In the genomic region with DNA sequence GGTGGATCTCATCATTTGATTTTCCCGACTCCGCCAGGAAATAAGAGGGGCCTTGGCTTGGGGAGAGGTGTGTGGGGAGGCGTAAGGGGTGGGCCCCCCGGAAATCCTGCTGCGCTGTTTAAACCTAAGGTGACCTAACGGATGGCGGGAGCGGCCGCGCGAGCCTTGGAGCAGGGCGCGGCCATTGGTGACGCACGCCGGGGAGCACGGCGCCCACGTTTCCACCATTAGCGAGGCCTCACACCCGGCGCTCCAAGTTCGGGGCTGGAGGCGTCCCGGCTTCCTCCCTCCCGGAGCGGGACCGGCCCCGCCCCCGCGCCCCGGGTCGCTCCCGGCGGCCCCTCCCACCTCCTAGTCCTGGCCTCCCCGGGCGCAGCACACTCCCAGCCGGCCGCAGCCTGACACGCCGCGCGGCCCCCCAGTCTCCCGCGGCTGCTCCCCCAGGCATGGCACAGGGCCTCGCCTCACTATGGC, we compare ENCODE assay signal across 8 cellular contexts. TPM values are rescaled to one million over a fixed set of nuclear protein-coding genes. Genes with fewer than 3 reads are reported as not detected.
DNase-seq lines count a peak whose midpoint lies in the region; ATAC-seq, FAIRE-seq and TF ChIP-seq lines count a peak whose summit lies in the region.

A gene (plus strand): TSS at position 354 of the 474 bp plus-strand sequence. CDS start 116 bp downstream, at position 470.

- H3K4me3 ChIP-seq in astrocyte of the cerebellum (ENCODE audit: low read depth, low read length), result peak within 1 kb of the TSS; percentile 57
- H3K4me3 ChIP-seq in hepatocyte, result peak within 1 kb of the TSS; percentile 45
- peak within 1 kb of the TSS; percentile 68 for H3K4me3 ChIP-seq in retinal pigment epithelial cell (ENCODE audit: low read length)

- H3K9me3 Mint-ChIP-seq in T-helper 2 cell treated with Interferon-gamma antibody and Interleukin-4, amounts not matched to agents 5 μg/mL and 100 μg/mL, for 36 hours, result no peaks in the 10 kb centered on the region

- peak; percentile 58; the same call in 1 of the 2 replicates for TF ChIP-seq POLR2A in GM12892 (IDR thresholded peaks at IDR 0.05; ENCODE audit: low read depth, low read length)

- DNase-seq in GM12892 (ENCODE audit: insufficient read length) (peak; percentile 40), NCI-H1092 treated with DMSO at 0.1 percent for 48 hours (lab: John Stamatoyannopoulos, UW) (peak; percentile 80), astrocyte of the cerebellum (ENCODE audit: low read depth) (no peak), hepatocyte (ENCODE audit: low spot score) (peak; percentile 83), retinal pigment epithelial cell (ENCODE audit: low read depth) (no peak), HPDE6-E6E7 (ENCODE audit: extremely low spot score) (no peak)
- DNase-seq in T-helper 2 cell treated with Interferon-gamma antibody and Interleukin-4, amounts not matched to agents 5 μg/mL and 100 μg/mL, for 36 hours (ENCODE audit: low spot score), result peak; percentile 60

- TF ChIP-seq CTCF in astrocyte of the cerebellum (IDR thresholded peaks at IDR 0.05; ENCODE audit: low read depth, low read length, missing control alignments) (no peak), hepatocyte (IDR thresholded peaks at IDR 0.05; ENCODE audit: poor library complexity) (no peak), retinal pigment epithelial cell (conservative IDR thresholded peaks at IDR 0.05; ENCODE audit: low read depth, low read length) (no peak)

- peaks cover 17% of the 10 kb centered on the region for H3K4me1 Mint-ChIP-seq in T-helper 2 cell treated with Interferon-gamma antibody and Interleukin-4, amounts not matched to agents 5 μg/mL and 100 μg/mL, for 36 hours (ENCODE audit: low read depth)

- H3K9me3 ChIP-seq in hepatocyte (ENCODE audit: low read depth), result no peaks in the 10 kb centered on the region

- peaks cover 32% of the 10 kb centered on the region for H3K79me2 ChIP-seq in hepatocyte

- in situ Hi-C loops in astrocyte of the cerebellum (cut with HindIII; ENCODE audit: low sequenced_read_pairs), result no loop called here

- H3K4me3 Mint-ChIP-seq in T-helper 2 cell treated with Interferon-gamma antibody and Interleukin-4, amounts not matched to agents 5 μg/mL and 100 μg/mL, for 36 hours, result peak within 1 kb of the TSS; percentile 82

- peak within 1 kb of the TSS; percentile 77 for H3K27ac Mint-ChIP-seq in T-helper 2 cell treated with Interferon-gamma antibody and Interleukin-4, amounts not matched to agents 5 μg/mL and 100 μg/mL, for 36 hours

- ATAC-seq in HG02610 (IDR thresholded peaks at IDR 0.05; ENCODE audit: unreplicated experiment), result peak; percentile 73

- 59% methylated on average over 15 of the region's 46 CpGs for WGBS in hepatocyte (ENCODE audit: low lambda C conversion rate, missing lambda C conversion rate)

- H3K27me3 ChIP-seq in hepatocyte, result no peaks in the 10 kb centered on the region

- H3K27me3 Mint-ChIP-seq in T-helper 2 cell treated with Interferon-gamma antibody and Interleukin-4, amounts not matched to agents 5 μg/mL and 100 μg/mL, for 36 hours (ENCODE audit: low read depth), result no peaks in the 10 kb centered on the region

- H3K36me3 Mint-ChIP-seq in T-helper 2 cell treated with Interferon-gamma antibody and Interleukin-4, amounts not matched to agents 5 μg/mL and 100 μg/mL, for 36 hours (ENCODE audit: low read depth), result peaks cover 11% of the 10 kb centered on the region

- H3K4me1 ChIP-seq in hepatocyte (ENCODE audit: insufficient read depth), result no peaks in the 10 kb centered on the region

- H3K36me3 ChIP-seq in hepatocyte (replicated peaks; ENCODE audit: insufficient read depth, low read depth), result no peaks in the 10 kb centered on the region

- peak within 1 kb of the TSS; percentile 70 for H3K4me2 ChIP-seq in hepatocyte

- no peaks in the 10 kb centered on the region for H4K20me1 ChIP-seq in hepatocyte (ENCODE audit: insufficient read depth, poor library complexity, severe bottlenecking)

- peak within 1 kb of the TSS; percentile 58 for H2AFZ ChIP-seq in hepatocyte

- H3K9me2 ChIP-seq in hepatocyte (replicated peaks; ENCODE audit: insufficient read depth), result no peaks in the 10 kb centered on the region

- FAIRE-seq in GM12892 (lab: Jason Lieb, UNC), result peak; percentile 50

- H3K27ac ChIP-seq in hepatocyte, result peak within 1 kb of the TSS; percentile 79

RNA-seq across cellular contexts. Expression of the gene that starts here (rescaled TPM):
- polyA plus RNA-seq in GM12892 (2012; ENCODE audit: missing spikeins), result 104 TPM
- total RNA-seq in hepatocyte, result 62.3 and 70.1 TPM in 2 replicates
- polyA plus RNA-seq in hepatocyte, result 76.6 and 80.9 TPM in 2 replicates

Comparison
In these comparisons a context has a peak if more than half of its experiments do, and no peak if none do; other contexts are left out.
1. DNase-seq: peak in GM12892 (single experiment), NCI-H1092 treated with DMSO at 0.1 percent for 48 hours (single experiment), T-helper 2 cell treated with Interferon-gamma antibody and Interleukin-4, amounts not matched to agents 5 μg/mL and 100 μg/mL, for 36 hours (single experiment) and hepatocyte (single experiment); none in astrocyte of the cerebellum (single experiment), retinal pigment epithelial cell (single experiment) and HPDE6-E6E7 (single experiment).
2. Peak in every context shown above with its lines, with median percentiles within 50 percentile points of each other: H3K4me3 ChIP-seq.